Comparison of ENCODE assay signal across 21 cellular contexts in the genomic region with DNA sequence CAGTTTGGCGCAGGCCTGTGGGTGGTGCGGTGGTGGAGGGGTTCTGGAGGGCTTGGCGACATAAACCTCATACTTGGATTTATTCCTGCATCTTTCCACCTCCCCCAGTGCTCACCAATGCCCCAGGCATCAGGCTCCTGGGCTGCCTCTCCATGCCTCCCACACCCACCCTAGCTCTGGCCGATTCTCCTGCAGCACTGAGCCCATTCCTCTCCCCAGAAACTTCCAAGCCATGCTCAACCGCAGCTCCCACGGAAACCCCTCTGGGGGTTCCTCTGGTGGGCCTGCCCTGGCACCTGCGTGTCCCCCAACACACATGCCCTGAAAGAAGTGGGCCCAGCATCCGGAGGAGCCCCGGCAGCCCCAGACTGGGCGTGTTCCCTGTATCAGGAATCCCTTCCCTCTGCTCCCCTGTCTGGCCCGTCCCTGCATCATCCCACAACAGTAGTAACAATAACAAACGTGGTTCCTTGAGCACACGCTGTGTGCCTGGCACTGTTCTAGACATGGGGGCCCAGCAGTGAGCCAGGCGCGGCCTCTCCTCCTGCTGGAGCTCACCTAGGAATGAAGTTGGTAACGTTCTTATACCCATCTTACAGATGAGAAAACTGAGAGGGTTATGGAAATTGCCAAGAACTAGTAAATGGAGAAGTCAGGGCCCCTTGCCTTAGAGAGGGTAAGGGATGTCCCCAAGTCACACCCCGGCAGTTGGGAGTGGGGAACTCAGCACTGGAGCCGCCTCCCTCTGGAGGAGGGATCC. TPM values are rescaled to one million over a fixed set of nuclear protein-coding genes. Genes with fewer than 3 reads are reported as not detected.
DNase-seq lines count a peak whose midpoint lies in the region; ATAC-seq and TF ChIP-seq lines count a peak whose summit lies in the region.
"Had no signal": no experiment of that assay in that cellular context is flagged by ENCODE, and none has a peak within 500 bp of the region (broad histone marks: within the 10 kb centered on the region; RNA-seq: fewer than 3 reads in every experiment).

No MANE protein-coding gene starts in this region.

- H3K27me3 Mint-ChIP-seq in CD4-positive, alpha-beta memory T cell, result peaks cover 1 to 3% of the 10 kb centered on the region in 2 donors
- H3K27me3 Mint-ChIP-seq: CD4-positive, CD25-positive, alpha-beta regulatory T cell had no signal

- DNase-seq in H7 (peak; percentile 28), Panc1 (ENCODE audit: low read depth, low spot score) (no peak), islet precursor cell (peak; percentile 32), sigmoid colon (peak; percentile 39), T1000 (lab: John Stamatoyannopoulos, UW) (no peak), dermis blood vessel endothelial cell (no peak)
- no peak for DNase-seq in CD4-positive, alpha-beta memory T cell
- DNase-seq: ACHN; AML-193; CD4-positive, CD25-positive, alpha-beta regulatory T cell; H9; IMR-90; NCI-H1417; NCI-H187 treated with DMSO at 0.1 percent for 48 hours; NCI-H345; NCI-H69; SJCRH30 had no signal

- H3K27ac ChIP-seq in Panc1 (ENCODE audit: low read length), result 0 out of 2 replicates have a peak overlapping the region, but pooled peaks have one; percentile 2
- no peak overlapping the region for H3K27ac ChIP-seq in sigmoid colon
- H3K27ac ChIP-seq in CD4-positive, alpha-beta memory T cell (ENCODE audit: low read depth, low read length), result no peak overlapping the region
- H3K27ac ChIP-seq: SJCRH30 had no signal

- no peak overlapping the region for H3K4me3 ChIP-seq in H7 (ENCODE audit: insufficient read depth, low read depth, low read length)
- no peak overlapping the region for H3K4me3 ChIP-seq in Panc1 (ENCODE audit: low read depth in 2 of 2, low read length in 2 of 2)
- H3K4me3 ChIP-seq in sigmoid colon, result no peak overlapping the region
- no peak overlapping the region for H3K4me3 ChIP-seq in CD4-positive, alpha-beta memory T cell (ENCODE audit: low read length in 2 of 2)
- H3K4me3 ChIP-seq: SJCRH30 had no signal

- H3K4me1 Mint-ChIP-seq in CD4-positive, alpha-beta memory T cell, result no peaks in the 10 kb centered on the region
- H3K4me1 Mint-ChIP-seq: H9 had no signal

- intact Hi-C loops in Panc1 (cut with micrococcal nuclease; ENCODE audit: unreplicated experiment), result no loop called here
- intact Hi-C loops in sigmoid colon (cut with DNase I), result no loop called here
- intact Hi-C loops in CD4-positive, alpha-beta memory T cell (cut with micrococcal nuclease), result no loop called here

- H3K4me3 Mint-ChIP-seq in CD4-positive, alpha-beta memory T cell, result no peak overlapping the region

- H3K36me3 Mint-ChIP-seq in CD4-positive, alpha-beta memory T cell, result no peaks in the 10 kb centered on the region
- H3K36me3 Mint-ChIP-seq: CD4-positive, CD25-positive, alpha-beta regulatory T cell had no signal

- BruUV-seq in Panc1 (replicated peaks; lab: Mats Ljungman, UMichigan), result no TSS peak

- no peaks in the 10 kb centered on the region for H3K9me3 Mint-ChIP-seq in CD4-positive, alpha-beta memory T cell
- H3K9me3 Mint-ChIP-seq: CD4-positive, CD25-positive, alpha-beta regulatory T cell; H9 had no signal

- TF ChIP-seq CTCF in Panc1 (IDR thresholded peaks at IDR 0.05), result no peak
- no peak for TF ChIP-seq CTCF in sigmoid colon (IDR thresholded peaks at IDR 0.05)

- in situ Hi-C loops in Panc1 (cut with HindIII; ENCODE audit: low pct_unique_long_range_greater_than_20kb, low sequenced_read_pairs), result no loop called here

- 89 to 91% methylated on average over 18 of the region's 18 CpGs for WGBS in sigmoid colon, 2 donors

- TF ChIP-seq EP300 in sigmoid colon (IDR thresholded peaks at IDR 0.05), result no peak

- ATAC-seq in Panc1, result no peak; the same call in 1 of the 2 replicates

- POLR2A ChIA-PET in Panc1 (lab: Charles Lee), result no interaction called here
- POLR2A ChIA-PET in CD4-positive, alpha-beta memory T cell (lab: Charles Lee; ENCODE audit: partially characterized antibody), result no interaction called here

- H3K9me3 ChIP-seq in Panc1 (ENCODE audit: control insufficient read depth, insufficient read depth, low read depth, low read length), result no peaks in the 10 kb centered on the region
- H3K9me3 ChIP-seq in sigmoid colon, result no peaks in the 10 kb centered on the region
- H3K9me3 ChIP-seq in CD4-positive, alpha-beta memory T cell (ENCODE audit: control insufficient read depth in 1 of 2, low read length in 2 of 2), result no peaks in the 10 kb centered on the region
- H3K9me3 ChIP-seq: SJCRH30 had no signal

- CTCF ChIA-PET in Panc1 (lab: Charles Lee), result no interaction called here
- CTCF ChIA-PET in CD4-positive, alpha-beta memory T cell (lab: Charles Lee; ENCODE audit: partially characterized antibody), result no interaction called here

- H3K36me3 ChIP-seq in H7 (replicated peaks; ENCODE audit: control insufficient read depth, insufficient read depth, low read length), result no peaks in the 10 kb centered on the region
- H3K36me3 ChIP-seq in Panc1 (ENCODE audit: control insufficient read depth, insufficient read depth, low read length), result no peaks in the 10 kb centered on the region
- no peaks in the 10 kb centered on the region for H3K36me3 ChIP-seq in sigmoid colon
- H3K36me3 ChIP-seq in CD4-positive, alpha-beta memory T cell (ENCODE audit: insufficient read depth, low read length), result no peaks in the 10 kb centered on the region
- H3K36me3 ChIP-seq: SJCRH30 had no signal

- no peak for TF ChIP-seq POLR2A in sigmoid colon (IDR thresholded peaks at IDR 0.05)

- H3K27me3 ChIP-seq in H7 (ENCODE audit: control insufficient read depth, insufficient read depth, low read length) (no peaks in the 10 kb centered on the region), Panc1 (ENCODE audit: control insufficient read depth, insufficient read depth, low read length) (no peaks in the 10 kb centered on the region), sigmoid colon (peaks cover 0 to 44% (median 22%) of the 10 kb centered on the region in 3 donors)
- H3K27me3 ChIP-seq in CD4-positive, alpha-beta memory T cell (ENCODE audit: insufficient read depth, low read length), result no peaks in the 10 kb centered on the region

- peaks cover 31% of the 10 kb centered on the region for H3K4me1 ChIP-seq in Panc1 (ENCODE audit: control insufficient read depth, insufficient read depth, low read length)
- no peaks in the 10 kb centered on the region for H3K4me1 ChIP-seq in sigmoid colon
- H3K4me1 ChIP-seq in CD4-positive, alpha-beta memory T cell (ENCODE audit: insufficient read depth, low read length), result no peaks in the 10 kb centered on the region

- peak overlapping the region in 1 of 7 donors; percentile 8 for H3K27ac Mint-ChIP-seq in CD4-positive, alpha-beta memory T cell
- H3K27ac Mint-ChIP-seq: CD4-positive, CD25-positive, alpha-beta regulatory T cell; H9 had no signal

RNA-seq across cellular contexts. Expression of gene PRSS21, which starts 2.3 kb away (rescaled TPM):
- 0.42 and 1.5 TPM in 2 replicates for total RNA-seq in H7 (2014; rRNA removed; shearing (Covaris generic))
- total RNA-seq in Panc1 (2021; ENCODE audit: unreplicated experiment), result not detected
- polyA plus RNA-seq in Panc1 (2012; ENCODE audit: insufficient read length), result not detected
- total RNA-seq in sigmoid colon, result not detected
- polyA plus RNA-seq in sigmoid colon, result under 1 TPM in 1 of 3 donors, not detected in 2; 0.58 TPM
- total RNA-seq in CD4-positive, alpha-beta memory T cell, result 1 to 10 TPM in 1 of 2 experiments, under 1 TPM in 1; 0.96 to 2.6 TPM
- 10 to 100 TPM in 1 of 2 donors, 1 to 10 TPM in 1; 6.2 to 11.5 TPM for polyA plus RNA-seq in CD4-positive, alpha-beta memory T cell
- 1.0 and 2.1 TPM in 2 replicates for total RNA-seq in dermis blood vessel endothelial cell
- total RNA-seq: CD4-positive, CD25-positive, alpha-beta regulatory T cell; H9; HT-29; IMR-90; LHCN-M2; RPMI7951; SJCRH30 had no signal

RNA-seq across cellular contexts. Expression of gene ZG16B, which starts 10.7 kb away (rescaled TPM):
- total RNA-seq in H7 (2014; rRNA removed; shearing (Covaris generic)), result not detected in 2 replicates
- total RNA-seq in Panc1 (2021; ENCODE audit: unreplicated experiment), result 9.1 TPM
- 8.3 TPM for polyA plus RNA-seq in Panc1 (2012; ENCODE audit: insufficient read length)
- total RNA-seq in sigmoid colon, result not detected
- polyA plus RNA-seq in sigmoid colon, result 100 to 1,000 TPM in 1 of 3 donors, 10 to 100 TPM in 2; 15.6 to 147 (median 55.0) TPM
- total RNA-seq in CD4-positive, alpha-beta memory T cell, result not detected
- polyA plus RNA-seq in CD4-positive, alpha-beta memory T cell, result under 1 TPM in 1 of 2 donors, not detected in 1; 0.79 TPM
- total RNA-seq in dermis blood vessel endothelial cell, result 0.19 and 0.68 TPM in 2 replicates
- total RNA-seq: CD4-positive, CD25-positive, alpha-beta regulatory T cell; H9; LHCN-M2; SJCRH30 had no signal

RNA-seq across cellular contexts. Expression of gene PRSS41, which starts 21.1 kb away (rescaled TPM):
- not detected in 2 replicates for total RNA-seq in H7 (2014; rRNA removed; shearing (Covaris generic))
- total RNA-seq in Panc1 (2021; ENCODE audit: unreplicated experiment) (not detected), sigmoid colon (not detected), dermis blood vessel endothelial cell (not detected in 2 replicates)
- not detected for polyA plus RNA-seq in Panc1 (2012; ENCODE audit: insufficient read length)
- not detected for polyA plus RNA-seq in sigmoid colon
- total RNA-seq in CD4-positive, alpha-beta memory T cell, result not detected
- polyA plus RNA-seq in CD4-positive, alpha-beta memory T cell, result not detected
- total RNA-seq: CD4-positive, CD25-positive, alpha-beta regulatory T cell; H9; HT-29; IMR-90; LHCN-M2; OCI-LY7; RPMI7951; SJCRH30 had no signal
- polyA plus RNA-seq: CD4-positive, CD25-positive, alpha-beta regulatory T cell; IMR-90 had no signal

RNA-seq across cellular contexts. Expression of gene PRSS33, which starts 32.0 kb away (rescaled TPM):
- not detected in 2 replicates for total RNA-seq in H7 (2014; rRNA removed; shearing (Covaris generic))
- total RNA-seq in Panc1 (2021; ENCODE audit: unreplicated experiment), result 0.59 TPM
- 0.47 TPM for polyA plus RNA-seq in Panc1 (2012; ENCODE audit: insufficient read length)
- total RNA-seq in sigmoid colon, result not detected
- not detected for polyA plus RNA-seq in sigmoid colon
- total RNA-seq in CD4-positive, alpha-beta memory T cell, result not detected
- not detected for polyA plus RNA-seq in CD4-positive, alpha-beta memory T cell
- not detected in 2 replicates for total RNA-seq in dermis blood vessel endothelial cell
- total RNA-seq: CD4-positive, CD25-positive, alpha-beta regulatory T cell; H9; IMR-90; LHCN-M2; OCI-LY7; RPMI7951; SJCRH30 had no signal
- polyA plus RNA-seq: CD4-positive, CD25-positive, alpha-beta regulatory T cell; IMR-90 had no signal

RNA-seq across cellular contexts. Expression of gene PRSS22, which starts 38.6 kb away (rescaled TPM):
- 0.80 and 0.85 TPM in 2 replicates for total RNA-seq in H7 (2014; rRNA removed; shearing (Covaris generic))
- total RNA-seq in Panc1 (2021; ENCODE audit: unreplicated experiment) (23.9 TPM), sigmoid colon (not detected), dermis blood vessel endothelial cell (not detected in 2 replicates)
- 37.3 TPM for polyA plus RNA-seq in Panc1 (2012; ENCODE audit: insufficient read length)
- polyA plus RNA-seq in sigmoid colon, result 10 to 100 TPM in 1 of 3 donors, not detected in 2; 20.8 TPM
- total RNA-seq in CD4-positive, alpha-beta memory T cell, result under 1 TPM in 1 of 2 experiments, not detected in 1; 0.39 TPM
- under 1 TPM in 1 of 2 donors, not detected in 1; 0.42 TPM for polyA plus RNA-seq in CD4-positive, alpha-beta memory T cell
- total RNA-seq: CD4-positive, CD25-positive, alpha-beta regulatory T cell; IMR-90; LHCN-M2; OCI-LY7; SJCRH30 had no signal
- polyA plus RNA-seq: CD4-positive, CD25-positive, alpha-beta regulatory T cell; IMR-90 had no signal

Comparison
In these comparisons a context has a peak if more than half of its experiments do, and no peak if none do; other contexts are left out.
1. DNase-seq: peak in H7 (single experiment), islet precursor cell (single experiment) and sigmoid colon (single experiment); none in Panc1 (single experiment), CD4-positive, alpha-beta memory T cell (0 of 5), T1000 (single experiment) and dermis blood vessel endothelial cell (single experiment).